21 cellular contexts compared by ENCODE assay signal in the genomic region with DNA sequence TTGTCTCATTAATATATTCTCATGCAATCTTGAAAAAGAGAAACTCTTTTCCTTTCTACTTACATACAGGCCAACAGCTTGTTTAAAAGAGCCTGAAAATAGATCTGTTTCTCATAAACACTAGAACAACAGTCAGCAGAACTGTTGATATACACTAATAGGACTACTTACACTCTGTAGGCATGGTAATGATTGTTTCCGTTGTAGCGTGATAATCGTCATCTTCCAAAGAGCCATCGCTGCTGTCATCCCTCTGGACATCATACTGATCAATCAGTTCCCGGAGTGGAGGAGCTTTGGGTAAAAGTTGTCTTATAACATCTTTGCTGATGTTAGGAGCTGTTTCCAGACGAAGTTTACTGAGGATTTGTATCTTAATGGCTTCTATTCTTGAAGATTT. TPM values are rescaled to one million over a fixed set of nuclear protein-coding genes. Genes with fewer than 3 reads are reported as not detected.
DNase-seq lines count a peak whose midpoint lies in the region; ATAC-seq and TF ChIP-seq lines count a peak whose summit lies in the region.
"Had no signal": no experiment of that assay in that cellular context is flagged by ENCODE, and none has a peak within 500 bp of the region (broad histone marks: within the 10 kb centered on the region; RNA-seq: fewer than 3 reads in every experiment).

No MANE protein-coding gene starts in this region.

- no peak for TF ChIP-seq CTCF in AG10803 (conservative IDR thresholded peaks at IDR 0.05; ENCODE audit: low read length)
- no peak for TF ChIP-seq CTCF in choroid plexus epithelial cell (conservative IDR thresholded peaks at IDR 0.05; ENCODE audit: low read depth, low read length)
- no peak for TF ChIP-seq CTCF in osteoblast (IDR thresholded peaks at IDR 0.05; ENCODE audit: extremely low read depth, low read depth, low read length)
- TF ChIP-seq CTCF in PC-9 (conservative IDR thresholded peaks at IDR 0.05) = no peak

- BruUV-seq in PC-9 (replicated peaks; lab: Mats Ljungman, UMichigan) = no TSS peak

- H3K4me1 ChIP-seq in osteoblast (ENCODE audit: insufficient read depth, low read length) (no peaks in the 10 kb centered on the region), PC-9 (replicated peaks; ENCODE audit: insufficient read depth) (no peaks in the 10 kb centered on the region)
- H3K4me1 ChIP-seq: HAP-1, uterus had no signal

- DNase-seq in AG10803 (ENCODE audit: low read depth) = peak; percentile 10
- peak; percentile 8 for DNase-seq in NCI-H146 treated with DMSO at 0.1 percent for 48 hours (lab: John Stamatoyannopoulos, UW; ENCODE audit: unreplicated experiment)
- peak; percentile 7 for DNase-seq in choroid plexus epithelial cell (ENCODE audit: low read depth)
- DNase-seq in osteoblast (ENCODE audit: insufficient read length, low spot score, missing footprints) = no peak
- DNase-seq in left lobe of liver (ENCODE audit: low spot score) = no peak
- no peak for DNase-seq in mesenteric fat pad (ENCODE audit: low spot score)
- no peak for DNase-seq in PC-9
- DNase-seq in islet precursor cell = no peak
- DNase-seq: activated CD4-positive, alpha-beta T cell treated with anti-CD3 and anti-CD28 coated beads, Interleukin-2, amount 10 ng/mL, durations not matched to agents 7 days and 5 days; activated CD8-positive, alpha-beta memory T cell treated with anti-CD3 and anti-CD28 coated beads, Interleukin-2, amount 50 U/mL, for 4 hours; activated gamma-delta T cell; DMS 273 treated with DMSO at 0.1 percent for 48 hours; natural killer cell; NCI-H1694; T-helper 1 cell; uterus had no signal

- no peaks in the 10 kb centered on the region for H3K9me2 ChIP-seq in PC-9 (ENCODE audit: insufficient read depth)

- H3K27me3 ChIP-seq in osteoblast (ENCODE audit: insufficient read depth, low read length) (no peaks in the 10 kb centered on the region), PC-9 (ENCODE audit: insufficient read depth, low read depth) (no peaks in the 10 kb centered on the region)
- H3K27me3 ChIP-seq: uterus had no signal

- POLR2A ChIA-PET in PC-9 (lab: Charles Lee; ENCODE audit: unreplicated experiment) = no interaction called here

- no peak overlapping the region for H3K27ac ChIP-seq in osteoblast (ENCODE audit: low read depth, low read length)
- H3K27ac ChIP-seq in PC-9 = no peak overlapping the region
- H3K27ac ChIP-seq: uterus had no signal

- H4K20me1 ChIP-seq in osteoblast (ENCODE audit: insufficient read depth, low read length) (no peaks in the 10 kb centered on the region), PC-9 (ENCODE audit: insufficient read depth) (no peaks in the 10 kb centered on the region)

- H3K36me3 ChIP-seq in osteoblast (ENCODE audit: insufficient read depth, low read length) (no peaks in the 10 kb centered on the region), PC-9 (ENCODE audit: low read depth) (no peaks in the 10 kb centered on the region)
- H3K36me3 ChIP-seq: HAP-1, uterus had no signal

- H3K79me2 ChIP-seq in osteoblast (ENCODE audit: insufficient read depth, low read length) = no peaks in the 10 kb centered on the region
- H3K79me2 ChIP-seq in PC-9 (ENCODE audit: low read depth) = no peaks in the 10 kb centered on the region

- H3K4me2 ChIP-seq in osteoblast (ENCODE audit: insufficient read depth, low read length) (no peak overlapping the region), PC-9 (no peak overlapping the region)

- H3K4me3 ChIP-seq in AG10803 (ENCODE audit: low read length) = peak overlapping the region; percentile 21
- H3K4me3 ChIP-seq in choroid plexus epithelial cell (ENCODE audit: low read depth, low read length) = peak overlapping the region; percentile 5
- H3K4me3 ChIP-seq in osteoblast (ENCODE audit: insufficient read depth, low read length) = no peak overlapping the region
- H3K4me3 ChIP-seq in PC-9 = no peak overlapping the region
- H3K4me3 ChIP-seq: HAP-1, lung, uterus had no signal

- H3F3A ChIP-seq in PC-9 (ENCODE audit: insufficient read depth, low read depth) = no peaks in the 10 kb centered on the region

- peak overlapping the region; percentile 64 for H2AFZ ChIP-seq in osteoblast (ENCODE audit: low read length)
- H2AFZ ChIP-seq in PC-9 = no peak overlapping the region

- H3K9me3 ChIP-seq in osteoblast (ENCODE audit: low read depth, low read length) = no peaks in the 10 kb centered on the region
- no peaks in the 10 kb centered on the region for H3K9me3 ChIP-seq in PC-9 (ENCODE audit: insufficient read depth, low read depth)
- H3K9me3 ChIP-seq: HAP-1, uterus had no signal

- intact Hi-C loops in PC-9 (cut with micrococcal nuclease; ENCODE audit: unreplicated experiment) = no loop called here

- CTCF ChIA-PET in PC-9 (lab: Charles Lee) = no interaction called here

- ATAC-seq in left lobe of liver = no peak
- ATAC-seq: esophagus mucosa, natural killer cell had no signal

RNA-seq across cellular contexts. Expression of gene MSTN, which starts 0.5 kb away (rescaled TPM):
- total RNA-seq in osteoblast (under 0.01 TPM in 1 of 2 replicates, not detected in the other), left lobe of liver (not detected), mesenteric fat pad (0.48 TPM), PC-9 (2021) (not detected in 2 replicates)
- total RNA-seq: A673; activated CD4-positive, alpha-beta T cell treated with anti-CD3 and anti-CD28 coated beads, Interleukin-2, amount 10 ng/mL, durations not matched to agents 7 days and 5 days; G401; natural killer cell had no signal

Comparison
In these comparisons a context has a peak if more than half of its experiments do, and no peak if none do; other contexts are left out.
1. DNase-seq: peak in AG10803 (single experiment), NCI-H146 treated with DMSO at 0.1 percent for 48 hours (single experiment) and choroid plexus epithelial cell (single experiment); none in osteoblast (single experiment), left lobe of liver (single experiment), mesenteric fat pad (single experiment), PC-9 (0 of 2) and islet precursor cell (single experiment).
2. H3K4me3 ChIP-seq: peak in AG10803 (single experiment) and choroid plexus epithelial cell (single experiment); none in osteoblast (single experiment) and PC-9 (single experiment).